Comparison of ENCODE assay signal across 9 cellular contexts in genomic region chr20:34562643-34563042, GRCh38. TPM values are rescaled to one million over a fixed set of nuclear protein-coding genes. Genes with fewer than 3 reads are reported as not detected.
DNase-seq lines count a peak whose midpoint lies in the region; ATAC-seq, FAIRE-seq and TF ChIP-seq lines count a peak whose summit lies in the region.
"Had no signal": no experiment of that assay in that cellular context is flagged by ENCODE, and none has a peak within 500 bp of the region (broad histone marks: within the 10 kb centered on the region; RNA-seq: fewer than 3 reads in every experiment).

No MANE protein-coding gene starts in this region.

- no peak for TF ChIP-seq EP300 in K562 (IDR thresholded peaks at IDR 0.05; ENCODE audit: low read length)

- POLR2A ChIA-PET in K562 (lab: Yijun Ruan, JAX): interaction anchor here (0.9 to 2.2 kb wide), 3 partner anchors 8 to 48 kb away, joined by 3 to 7 read pairs (median 3); no protein-coding TSS in a partner anchor

- H3K4me1 Mint-ChIP-seq in progenitor cell of endocrine pancreas (ENCODE audit: low read depth): peaks cover 6% of the 10 kb centered on the region

- intact Hi-C loops in K562 (cut with micrococcal nuclease): no loop called here

- TF ChIP-seq POLR2A in K562 (conservative IDR thresholded peaks at IDR 0.05): no peak

- peak in 1 of 2 experiments; percentile 22; a peak in 1 of 4 replicates for TF ChIP-seq RAD21 in K562 (CRISPR knock-in tag; conservative IDR thresholded peaks at IDR 0.05 in 1 of 2, IDR thresholded peaks at IDR 0.05 in 1 of 2)

- 66% methylated on average over 5 of the region's 5 CpGs for WGBS in K562 (ENCODE audit: insufficient coverage, low coverage, missing lambda C conversion rate)
- no CpG with 5 or more reads among the region's 5 CpGs for WGBS in neuronal stem cell (ENCODE audit: extremely low coverage in 2 of 2, insufficient read length in 2 of 2, insufficient replicate concordance in 1 of 2), 2 donors

- H3K18ac ChIP-seq in neuronal stem cell (ENCODE audit: low read length): no peak overlapping the region

- peaks cover 2% of the 10 kb centered on the region for H3K79me1 ChIP-seq in neuronal stem cell (ENCODE audit: low read depth, low read length)

- in situ Hi-C loops in K562 (cut with MboI): no loop called here

- H3K9me3 ChIP-seq in Karpas-422 (ENCODE audit: low read length) (no peaks in the 10 kb centered on the region), K562 (replicated peaks; ENCODE audit: control insufficient read depth, insufficient read depth, low read depth, low read length) (no peaks in the 10 kb centered on the region), neuronal stem cell (replicated peaks in 1 of 2; ENCODE audit: control insufficient read depth in 2 of 2, insufficient read depth in 1 of 2, low read depth in 1 of 2, low read length in 2 of 2) (peaks cover 0 to 3% of the 10 kb centered on the region in 2 donors)

- H2BK5ac ChIP-seq in neuronal stem cell (ENCODE audit: low read length): no peak overlapping the region

- H3K36me3 Mint-ChIP-seq in progenitor cell of endocrine pancreas (ENCODE audit: insufficient read depth): peaks cover 8% of the 10 kb centered on the region

- H2BK120ac ChIP-seq in neuronal stem cell (ENCODE audit: low read depth, low read length): no peak overlapping the region

- CTCF ChIA-PET in K562 (lab: Yijun Ruan, JAX; ENCODE audit: low intra/inter-chr PET ratio): no interaction called here

- no peaks in the 10 kb centered on the region for H3K9me1 ChIP-seq in K562 (ENCODE audit: control insufficient read depth, insufficient read depth, low read length)

- no peak for FAIRE-seq in K562 (lab: Jason Lieb, UNC)
- FAIRE-seq: A204.1 had no signal

- peak; percentile 22 to 32 (median 25); a peak in 2 of 6 replicates for TF ChIP-seq CTCF in K562 (IDR thresholded peaks at IDR 0.05 in 2 of 3, conservative IDR thresholded peaks at IDR 0.05 in 1 of 3; ENCODE audit: insufficient read depth in 2 of 3, low read depth in 1 of 3, low read length in 3 of 3)
- TF ChIP-seq CTCF in progenitor cell of endocrine pancreas (IDR thresholded peaks at IDR 0.05; ENCODE audit: unreplicated experiment): peak; percentile 56

- H3K27ac Mint-ChIP-seq in progenitor cell of endocrine pancreas: no peak overlapping the region

- no peak overlapping the region for H3K4me3 ChIP-seq in Karpas-422 (ENCODE audit: low read length)
- no peak overlapping the region for H3K4me3 ChIP-seq in K562
- no peak overlapping the region for H3K4me3 ChIP-seq in neuronal stem cell (ENCODE audit: low read length in 2 of 2)

- no peak overlapping the region for H3K23ac ChIP-seq in neuronal stem cell (ENCODE audit: low read depth, low read length, poor library complexity)

- no peak overlapping the region for H3K4ac ChIP-seq in neuronal stem cell (ENCODE audit: low read length)

- no peak overlapping the region for H4K91ac ChIP-seq in neuronal stem cell (ENCODE audit: low read depth, low read length, poor library complexity)

- H2BK15ac ChIP-seq in neuronal stem cell (ENCODE audit: low read length): no peak overlapping the region

- peak; percentile 72 for ATAC-seq in K562
- ATAC-seq in HG02973 (IDR thresholded peaks at IDR 0.05; ENCODE audit: unreplicated experiment): no peak

- no peak overlapping the region for H2BK12ac ChIP-seq in neuronal stem cell (ENCODE audit: low read length)

- H4K8ac ChIP-seq in neuronal stem cell (ENCODE audit: low read depth, low read length): no peak overlapping the region

- peaks cover 5% of the 10 kb centered on the region for H3K79me2 ChIP-seq in Karpas-422 (ENCODE audit: low read length)
- H3K79me2 ChIP-seq in K562 (ENCODE audit: control insufficient read depth, insufficient read depth, low read length): no peaks in the 10 kb centered on the region

- DNase-seq in NCI-H1105 treated with DMSO at 0.1 percent for 48 hours (lab: John Stamatoyannopoulos, UW): peak; percentile 17
- no peak for DNase-seq in NCI-H1105 (lab: John Stamatoyannopoulos, UW)
- DNase-seq in Karpas-422: peak; percentile 71
- peak in 2 of 4 experiments; percentile 32 to 34 for DNase-seq in K562 (ENCODE audit: extremely low read depth in 1 of 4, low spot score in 3 of 4)
- DNase-seq in progenitor cell of endocrine pancreas (ENCODE audit: low spot score, unreplicated experiment): no peak
- no peak for DNase-seq in neuronal stem cell (ENCODE audit: low spot score)
- DNase-seq in T1000 (lab: John Stamatoyannopoulos, UW): no peak

- H3K4me2 ChIP-seq in Karpas-422 (ENCODE audit: low read depth, low read length, poor library complexity, severe bottlenecking) (no peak overlapping the region), K562 (ENCODE audit: insufficient read depth, low read length) (no peak overlapping the region), neuronal stem cell (ENCODE audit: insufficient read depth, low read length, poor library complexity, severe bottlenecking) (no peak overlapping the region)

- H3K27me3 Mint-ChIP-seq in progenitor cell of endocrine pancreas: peaks cover 4% of the 10 kb centered on the region

- H3K14ac ChIP-seq in neuronal stem cell (ENCODE audit: low read length): no peak overlapping the region

- H3K27me3 ChIP-seq in Karpas-422 (ENCODE audit: low read length): no peaks in the 10 kb centered on the region
- no peaks in the 10 kb centered on the region for H3K27me3 ChIP-seq in K562 (ENCODE audit: control insufficient read depth in 2 of 2, insufficient read depth in 2 of 2, low read length in 2 of 2)
- peaks cover 0 to 2% (median 0%) of the 10 kb centered on the region in 3 experiments for H3K27me3 ChIP-seq in neuronal stem cell (ENCODE audit: control insufficient read depth in 3 of 3, insufficient read depth in 3 of 3, low read depth in 1 of 3, low read length in 3 of 3)

- H3K9ac ChIP-seq in Karpas-422 (ENCODE audit: low read length) (no peak overlapping the region), K562 (ENCODE audit: insufficient read depth in 1 of 2, low read depth in 2 of 2, low read length in 2 of 2) (0 out of 4 replicates have a peak overlapping the region, but pooled peaks of 1 of the 2 experiments have one; percentile 36), neuronal stem cell (ENCODE audit: low read depth, low read length, poor library complexity) (no peak overlapping the region)

- H4K20me1 ChIP-seq in Karpas-422 (ENCODE audit: insufficient read depth, low read depth, low read length): no peaks in the 10 kb centered on the region
- no peaks in the 10 kb centered on the region for H4K20me1 ChIP-seq in K562 (replicated peaks; ENCODE audit: control insufficient read depth, insufficient read depth, low read length)

- H3K4me1 ChIP-seq in Karpas-422 (ENCODE audit: low read length) (peaks cover 4% of the 10 kb centered on the region; the same call in 1 of the 2 replicates), K562 (replicated peaks in 1 of 2; ENCODE audit: control insufficient read depth in 2 of 2, insufficient read depth in 2 of 2, low read length in 2 of 2) (peaks cover 0 to 19% of the 10 kb centered on the region in 2 experiments; a peak in 2 of 5 replicates), neuronal stem cell (ENCODE audit: control insufficient read depth in 2 of 2, insufficient read depth in 1 of 2, low read depth in 1 of 2, low read length in 2 of 2) (peaks cover 4 to 14% of the 10 kb centered on the region in 2 donors)

- H3K9me2 ChIP-seq in Karpas-422 (replicated peaks; ENCODE audit: insufficient read depth, low read length): no peaks in the 10 kb centered on the region

- no peak overlapping the region for H3K4me3 Mint-ChIP-seq in progenitor cell of endocrine pancreas (ENCODE audit: low read depth)

- BruUV-seq in K562 (replicated peaks; lab: Mats Ljungman, UMichigan): no TSS peak

- H3K36me3 ChIP-seq in Karpas-422 (ENCODE audit: insufficient read depth, low read length) (no peaks in the 10 kb centered on the region), K562 (ENCODE audit: control insufficient read depth, insufficient read depth, low read length) (peaks cover 11% of the 10 kb centered on the region; the same call in 2 of the 3 replicates), neuronal stem cell (replicated peaks in 1 of 2; ENCODE audit: control insufficient read depth in 2 of 2, insufficient read depth in 2 of 2, low read length in 2 of 2) (peaks cover 6 to 43% of the 10 kb centered on the region in 2 donors)

- no peaks in the 10 kb centered on the region for H3K9me3 Mint-ChIP-seq in progenitor cell of endocrine pancreas (ENCODE audit: low read depth)

- H2AK5ac ChIP-seq in neuronal stem cell (ENCODE audit: low read depth, low read length): no peak overlapping the region

- H3K27ac ChIP-seq in Karpas-422 (ENCODE audit: low read length) (no peak overlapping the region), K562 (ENCODE audit: extremely low read depth, low read depth, low read length) (no peak overlapping the region), neuronal stem cell (replicated peaks; ENCODE audit: low read length) (no peak overlapping the region)

- H2AFZ ChIP-seq in Karpas-422 (ENCODE audit: low read length) (no peak overlapping the region), K562 (ENCODE audit: low read depth, low read length) (no peak overlapping the region), neuronal stem cell (ENCODE audit: low read length) (no peak overlapping the region)

RNA-seq across cellular contexts. Expression of gene MAP1LC3A, which starts 4.1 kb away (rescaled TPM):
- total RNA-seq in Karpas-422 (2014; rRNA removed; shearing (Covaris generic); ENCODE audit: low replicate concordance): 12.4 and 13.8 TPM in 2 replicates
- not detected in 2 replicates for total RNA-seq in K562 (2011; cell fraction: chromatin; rRNA removed; ENCODE audit: low replicate concordance)
- not detected in 2 replicates for total RNA-seq in K562 (2011; cell fraction: nucleolus; rRNA removed)
- total RNA-seq in K562 (2011; cell fraction: nucleoplasm; rRNA removed): not detected in 2 replicates
- total RNA-seq in K562 (2014; rRNA removed): 0.27 TPM in 1 of 2 replicates, not detected in the other
- total RNA-seq in K562 (2014; rRNA removed; fragmentation: Illumina TruSeq; extraction: Trizol): not detected in 2 replicates
- not detected in 2 replicates for total RNA-seq in K562 (2015; rRNA removed; fragmentation: Illumina TruSeq; extraction: Trizol)
- 0.22 and 0.38 TPM in 2 replicates for total RNA-seq in K562 (2021)
- not detected in 2 replicates for polyA plus RNA-seq in K562 (2011; rRNA removed)
- polyA plus RNA-seq in K562 (2011; cell fraction: cytosol; rRNA removed): not detected in 2 replicates
- not detected in 2 replicates for polyA plus RNA-seq in K562 (2011; cell fraction: nucleus; rRNA removed)
- 0.07 and 0.57 TPM in 2 replicates for polyA plus RNA-seq in K562 (2012)
- polyA plus RNA-seq in K562 (2014; fragmentation: Illumina TruSeq; extraction: Trizol): not detected in 2 replicates
- polyA plus RNA-seq in K562 (2014; fragmentation: Nextera tagmentation; extraction: Ambion mirVana): not detected
- polyA plus RNA-seq in K562 (2014; rRNA removed): 0.28 TPM in 1 of 2 replicates, not detected in the other
- polyA minus RNA-seq in K562 (2011; rRNA and poly(A)+ RNA removed): not detected in 2 replicates
- polyA minus RNA-seq in K562 (2011; cell fraction: cytosol; rRNA and poly(A)+ RNA removed): not detected in 2 replicates
- not detected in 2 replicates for polyA minus RNA-seq in K562 (2011; cell fraction: nucleus; rRNA and poly(A)+ RNA removed)
- 43.8 and 52.8 TPM in 2 replicates for total RNA-seq in progenitor cell of endocrine pancreas
- polyA plus RNA-seq in neuronal stem cell (2013, experiment 1 of 2): 10.4 TPM
- polyA plus RNA-seq in neuronal stem cell (2013, experiment 2 of 2): 10.7 TPM

RNA-seq across cellular contexts. Expression of gene DYNLRB1, which starts 46.4 kb away (rescaled TPM):
- total RNA-seq in Karpas-422 (2014; rRNA removed; shearing (Covaris generic); ENCODE audit: low replicate concordance): 163 and 179 TPM in 2 replicates
- 29.4 and 46.8 TPM in 2 replicates for total RNA-seq in K562 (2011; cell fraction: chromatin; rRNA removed; ENCODE audit: low replicate concordance)
- 35.2 and 36.5 TPM in 2 replicates for total RNA-seq in K562 (2011; cell fraction: nucleolus; rRNA removed)
- 46.4 and 65.1 TPM in 2 replicates for total RNA-seq in K562 (2011; cell fraction: nucleoplasm; rRNA removed)
- total RNA-seq in K562 (2014; rRNA removed): 101 and 142 TPM in 2 replicates
- 87.3 and 121 TPM in 2 replicates for total RNA-seq in K562 (2014; rRNA removed; fragmentation: Illumina TruSeq; extraction: Trizol)
- 135 and 145 TPM in 2 replicates for total RNA-seq in K562 (2015; rRNA removed; fragmentation: Illumina TruSeq; extraction: Trizol)
- total RNA-seq in K562 (2021): 85.4 and 90.1 TPM in 2 replicates
- 80.2 and 113 TPM in 2 replicates for polyA plus RNA-seq in K562 (2011; rRNA removed)
- 151 and 166 TPM in 2 replicates for polyA plus RNA-seq in K562 (2011; cell fraction: cytosol; rRNA removed)
- 83.7 and 95.9 TPM in 2 replicates for polyA plus RNA-seq in K562 (2011; cell fraction: nucleus; rRNA removed)
- polyA plus RNA-seq in K562 (2012): 237 and 280 TPM in 2 replicates
- 286 and 358 TPM in 2 replicates for polyA plus RNA-seq in K562 (2014; fragmentation: Illumina TruSeq; extraction: Trizol)
- polyA plus RNA-seq in K562 (2014; fragmentation: Nextera tagmentation; extraction: Ambion mirVana): 100 to 1,000 TPM; 172 to 191 TPM
- 48.7 and 59.0 TPM in 2 replicates for polyA plus RNA-seq in K562 (2014; rRNA removed)
- 99.1 and 105 TPM in 2 replicates for polyA minus RNA-seq in K562 (2011; rRNA and poly(A)+ RNA removed)
- polyA minus RNA-seq in K562 (2011; cell fraction: cytosol; rRNA and poly(A)+ RNA removed): 62.2 and 65.4 TPM in 2 replicates
- 17.4 and 27.9 TPM in 2 replicates for polyA minus RNA-seq in K562 (2011; cell fraction: nucleus; rRNA and poly(A)+ RNA removed)
- total RNA-seq in progenitor cell of endocrine pancreas: 185 and 208 TPM in 2 replicates
- polyA plus RNA-seq in neuronal stem cell (2013, experiment 1 of 2): 334 TPM
- 321 TPM for polyA plus RNA-seq in neuronal stem cell (2013, experiment 2 of 2)

Comparison
In these comparisons a context has a peak if more than half of its experiments do, and no peak if none do; other contexts are left out.
1. DNase-seq: peak in NCI-H1105 treated with DMSO at 0.1 percent for 48 hours (single experiment) and Karpas-422 (single experiment); none in NCI-H1105 (single experiment), progenitor cell of endocrine pancreas (single experiment), neuronal stem cell (single experiment) and T1000 (single experiment).